Comparison of ENCODE assay signal across 1 cellular context in the genomic region with DNA sequence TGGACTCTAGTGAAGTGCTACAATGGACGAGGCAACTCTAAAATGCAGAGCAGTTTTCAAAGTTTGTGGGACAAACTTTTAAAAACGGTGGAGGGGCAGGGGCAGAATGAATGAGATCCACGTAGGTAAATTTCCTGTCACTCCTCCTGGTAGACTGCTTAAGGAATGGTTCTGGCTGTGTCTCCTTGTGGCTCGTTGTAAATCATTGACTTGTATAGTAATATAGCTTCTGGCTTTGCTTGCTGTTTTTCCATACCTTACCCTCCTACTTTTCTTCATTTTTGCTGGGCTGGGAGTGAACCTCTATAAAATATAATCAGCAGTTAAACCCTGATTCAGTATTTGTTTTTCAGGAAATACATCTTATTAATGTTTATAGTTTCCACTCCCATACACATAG.
TF ChIP-seq lines count a peak whose summit lies in the region.

No MANE protein-coding gene starts in this region.

TF ChIP-seq in GM23338, 12 proteins besides CTCF, POLR2A, EP300 and RAD21 (continued from another document):
- TF ChIP-seq, protein P1, sequence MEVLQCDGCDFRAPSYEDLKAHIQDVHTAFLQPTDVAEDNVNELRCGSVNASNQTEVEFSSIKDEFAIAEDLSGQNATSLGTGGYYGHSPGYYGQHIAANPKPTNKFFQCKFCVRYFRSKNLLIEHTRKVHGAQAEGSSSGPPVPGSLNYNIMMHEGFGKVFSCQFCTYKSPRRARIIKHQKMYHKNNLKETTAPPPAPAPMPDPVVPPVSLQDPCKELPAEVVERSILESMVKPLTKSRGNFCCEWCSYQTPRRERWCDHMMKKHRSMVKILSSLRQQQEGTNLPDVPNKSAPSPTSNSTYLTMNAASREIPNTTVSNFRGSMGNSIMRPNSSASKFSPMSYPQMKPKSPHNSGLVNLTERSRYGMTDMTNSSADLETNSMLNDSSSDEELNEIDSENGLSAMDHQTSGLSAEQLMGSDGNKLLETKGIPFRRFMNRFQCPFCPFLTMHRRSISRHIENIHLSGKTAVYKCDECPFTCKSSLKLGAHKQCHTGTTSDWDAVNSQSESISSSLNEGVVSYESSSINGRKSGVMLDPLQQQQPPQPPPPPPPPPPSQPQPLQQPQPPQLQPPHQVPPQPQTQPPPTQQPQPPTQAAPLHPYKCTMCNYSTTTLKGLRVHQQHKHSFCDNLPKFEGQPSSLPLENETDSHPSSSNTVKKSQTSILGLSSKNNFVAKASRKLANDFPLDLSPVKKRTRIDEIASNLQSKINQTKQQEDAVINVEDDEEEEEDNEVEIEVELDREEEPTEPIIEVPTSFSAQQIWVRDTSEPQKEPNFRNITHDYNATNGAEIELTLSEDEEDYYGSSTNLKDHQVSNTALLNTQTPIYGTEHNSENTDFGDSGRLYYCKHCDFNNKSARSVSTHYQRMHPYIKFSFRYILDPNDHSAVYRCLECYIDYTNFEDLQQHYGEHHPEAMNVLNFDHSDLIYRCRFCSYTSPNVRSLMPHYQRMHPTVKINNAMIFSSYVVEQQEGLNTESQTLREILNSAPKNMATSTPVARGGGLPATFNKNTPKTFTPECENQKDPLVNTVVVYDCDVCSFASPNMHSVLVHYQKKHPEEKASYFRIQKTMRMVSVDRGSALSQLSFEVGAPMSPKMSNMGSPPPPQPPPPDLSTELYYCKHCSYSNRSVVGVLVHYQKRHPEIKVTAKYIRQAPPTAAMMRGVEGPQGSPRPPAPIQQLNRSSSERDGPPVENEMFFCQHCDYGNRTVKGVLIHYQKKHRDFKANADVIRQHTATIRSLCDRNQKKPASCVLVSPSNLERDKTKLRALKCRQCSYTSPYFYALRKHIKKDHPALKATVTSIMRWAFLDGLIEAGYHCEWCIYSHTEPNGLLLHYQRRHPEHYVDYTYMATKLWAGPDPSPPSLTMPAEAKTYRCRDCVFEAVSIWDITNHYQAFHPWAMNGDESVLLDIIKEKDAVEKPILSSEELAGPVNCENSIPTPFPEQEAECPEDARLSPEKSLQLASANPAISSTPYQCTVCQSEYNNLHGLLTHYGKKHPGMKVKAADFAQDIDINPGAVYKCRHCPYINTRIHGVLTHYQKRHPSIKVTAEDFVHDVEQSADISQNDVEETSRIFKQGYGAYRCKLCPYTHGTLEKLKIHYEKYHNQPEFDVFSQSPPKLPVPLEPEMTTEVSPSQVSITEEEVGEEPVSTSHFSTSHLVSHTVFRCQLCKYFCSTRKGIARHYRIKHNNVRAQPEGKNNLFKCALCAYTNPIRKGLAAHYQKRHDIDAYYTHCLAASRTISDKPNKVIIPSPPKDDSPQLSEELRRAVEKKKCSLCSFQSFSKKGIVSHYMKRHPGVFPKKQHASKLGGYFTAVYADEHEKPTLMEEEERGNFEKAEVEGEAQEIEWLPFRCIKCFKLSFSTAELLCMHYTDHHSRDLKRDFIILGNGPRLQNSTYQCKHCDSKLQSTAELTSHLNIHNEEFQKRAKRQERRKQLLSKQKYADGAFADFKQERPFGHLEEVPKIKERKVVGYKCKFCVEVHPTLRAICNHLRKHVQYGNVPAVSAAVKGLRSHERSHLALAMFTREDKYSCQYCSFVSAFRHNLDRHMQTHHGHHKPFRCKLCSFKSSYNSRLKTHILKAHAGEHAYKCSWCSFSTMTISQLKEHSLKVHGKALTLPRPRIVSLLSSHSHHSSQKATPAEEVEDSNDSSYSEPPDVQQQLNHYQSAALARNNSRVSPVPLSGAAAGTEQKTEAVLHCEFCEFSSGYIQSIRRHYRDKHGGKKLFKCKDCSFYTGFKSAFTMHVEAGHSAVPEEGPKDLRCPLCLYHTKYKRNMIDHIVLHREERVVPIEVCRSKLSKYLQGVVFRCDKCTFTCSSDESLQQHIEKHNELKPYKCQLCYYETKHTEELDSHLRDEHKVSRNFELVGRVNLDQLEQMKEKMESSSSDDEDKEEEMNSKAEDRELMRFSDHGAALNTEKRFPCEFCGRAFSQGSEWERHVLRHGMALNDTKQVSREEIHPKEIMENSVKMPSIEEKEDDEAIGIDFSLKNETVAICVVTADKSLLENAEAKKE (CRISPR knock-in tag; IDR thresholded peaks at IDR 0.05) = no peak
- TF ChIP-seq, protein P2, sequence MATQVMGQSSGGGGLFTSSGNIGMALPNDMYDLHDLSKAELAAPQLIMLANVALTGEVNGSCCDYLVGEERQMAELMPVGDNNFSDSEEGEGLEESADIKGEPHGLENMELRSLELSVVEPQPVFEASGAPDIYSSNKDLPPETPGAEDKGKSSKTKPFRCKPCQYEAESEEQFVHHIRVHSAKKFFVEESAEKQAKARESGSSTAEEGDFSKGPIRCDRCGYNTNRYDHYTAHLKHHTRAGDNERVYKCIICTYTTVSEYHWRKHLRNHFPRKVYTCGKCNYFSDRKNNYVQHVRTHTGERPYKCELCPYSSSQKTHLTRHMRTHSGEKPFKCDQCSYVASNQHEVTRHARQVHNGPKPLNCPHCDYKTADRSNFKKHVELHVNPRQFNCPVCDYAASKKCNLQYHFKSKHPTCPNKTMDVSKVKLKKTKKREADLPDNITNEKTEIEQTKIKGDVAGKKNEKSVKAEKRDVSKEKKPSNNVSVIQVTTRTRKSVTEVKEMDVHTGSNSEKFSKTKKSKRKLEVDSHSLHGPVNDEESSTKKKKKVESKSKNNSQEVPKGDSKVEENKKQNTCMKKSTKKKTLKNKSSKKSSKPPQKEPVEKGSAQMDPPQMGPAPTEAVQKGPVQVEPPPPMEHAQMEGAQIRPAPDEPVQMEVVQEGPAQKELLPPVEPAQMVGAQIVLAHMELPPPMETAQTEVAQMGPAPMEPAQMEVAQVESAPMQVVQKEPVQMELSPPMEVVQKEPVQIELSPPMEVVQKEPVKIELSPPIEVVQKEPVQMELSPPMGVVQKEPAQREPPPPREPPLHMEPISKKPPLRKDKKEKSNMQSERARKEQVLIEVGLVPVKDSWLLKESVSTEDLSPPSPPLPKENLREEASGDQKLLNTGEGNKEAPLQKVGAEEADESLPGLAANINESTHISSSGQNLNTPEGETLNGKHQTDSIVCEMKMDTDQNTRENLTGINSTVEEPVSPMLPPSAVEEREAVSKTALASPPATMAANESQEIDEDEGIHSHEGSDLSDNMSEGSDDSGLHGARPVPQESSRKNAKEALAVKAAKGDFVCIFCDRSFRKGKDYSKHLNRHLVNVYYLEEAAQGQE (IDR thresholded peaks at IDR 0.05; ENCODE audit: unreplicated experiment) = no peak
- TF ChIP-seq STAT1 (IDR thresholded peaks at IDR 0.05; ENCODE audit: unreplicated experiment) = no peak
- TF ChIP-seq EZH2 (IDR thresholded peaks at IDR 0.05; ENCODE audit: low read depth, unreplicated experiment) = no peak
- no peak for TF ChIP-seq ZNF331 (CRISPR knock-in tag; IDR thresholded peaks at IDR 0.05; ENCODE audit: low read depth)
- no peak for TF ChIP-seq POLR2AphosphoS5 (IDR thresholded peaks at IDR 0.05; ENCODE audit: low read depth)
- no peak for TF ChIP-seq NANOG (IDR thresholded peaks at IDR 0.05; ENCODE audit: borderline replicate concordance)
- no peak for TF ChIP-seq JUNB (IDR thresholded peaks at IDR 0.05; ENCODE audit: unreplicated experiment)
- no peak for TF ChIP-seq EZH2phosphoT487 (IDR thresholded peaks at IDR 0.05; ENCODE audit: unreplicated experiment)
